Comparison of ENCODE assay signal across 11 cellular contexts in the genomic region with DNA sequence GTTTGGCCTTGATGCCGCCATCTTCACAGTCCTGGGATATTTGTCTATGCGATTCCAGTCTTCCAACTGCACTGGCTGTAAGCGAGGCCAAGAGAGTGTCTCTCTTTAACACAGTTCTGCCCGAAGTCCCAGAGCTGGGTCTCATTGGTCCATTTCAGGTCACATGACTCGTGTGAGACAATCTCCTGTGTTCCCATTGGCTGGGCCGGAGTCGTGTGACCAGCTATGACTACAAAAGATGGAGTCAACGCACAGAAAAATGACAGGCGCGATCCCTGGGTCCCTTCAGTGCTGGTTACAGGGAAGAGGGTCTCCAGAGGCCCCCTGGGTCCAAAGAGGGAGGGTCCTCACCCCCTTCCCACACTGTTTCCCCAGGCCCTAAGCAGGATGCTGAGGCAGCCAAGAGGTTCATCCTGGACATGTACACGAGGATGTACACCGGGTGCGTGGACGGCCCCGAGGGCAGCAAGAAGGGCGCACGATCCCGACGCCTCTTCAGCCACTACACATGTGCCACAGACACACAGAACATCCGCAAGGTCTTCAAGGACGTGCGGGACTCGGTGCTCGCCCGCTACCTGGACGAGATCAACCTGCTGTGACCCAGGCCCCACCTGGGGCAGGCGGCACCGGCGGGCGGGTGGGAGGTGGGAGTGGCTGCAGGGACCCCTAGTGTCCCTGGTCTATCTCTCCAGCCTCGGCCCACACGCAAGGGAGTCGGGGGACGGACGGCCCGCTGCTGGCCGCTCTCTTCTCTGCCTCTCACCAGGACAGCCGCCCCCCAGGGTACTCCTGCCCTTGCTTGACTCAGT. TPM values are rescaled to one million over a fixed set of nuclear protein-coding genes. Genes with fewer than 3 reads are reported as not detected.
DNase-seq lines count a peak whose midpoint lies in the region; ATAC-seq and TF ChIP-seq lines count a peak whose summit lies in the region.
"Had no signal": no experiment of that assay in that cellular context is flagged by ENCODE, and none has a peak within 500 bp of the region (broad histone marks: within the 10 kb centered on the region; RNA-seq: fewer than 3 reads in every experiment).

No MANE protein-coding gene starts in this region.

- H3K9ac ChIP-seq in NT2/D1 (ENCODE audit: insufficient read length, low read depth): peak overlapping the region; percentile 32

- BruUV-seq in A673 (replicated peaks; lab: Mats Ljungman, UMichigan): no TSS peak

- no peak for TF ChIP-seq POLR2A in esophagus muscularis mucosa (IDR thresholded peaks at IDR 0.05; ENCODE audit: low read depth)

- DNase-seq in A673 (ENCODE audit: low spot score): peak; percentile 64
- peak; percentile 62 for DNase-seq in CD1c-positive myeloid dendritic cell (ENCODE audit: extremely low spot score)
- no peak for DNase-seq in NT2/D1 (ENCODE audit: low read depth, low spot score)
- DNase-seq in dermis blood vessel endothelial cell: peak; percentile 51
- DNase-seq in esophagus muscularis mucosa (ENCODE audit: extremely low spot score): no peak
- no peak for DNase-seq in NCI-H748 (lab: John Stamatoyannopoulos, UW; ENCODE audit: unreplicated experiment)
- DNase-seq: DMS79 had no signal

- H3K4me1 ChIP-seq in A673 (ENCODE audit: insufficient read depth, low read length, poor library complexity, severe bottlenecking) (no peaks in the 10 kb centered on the region), NT2/D1 (ENCODE audit: insufficient read depth, insufficient read length) (peaks cover 4% of the 10 kb centered on the region), esophagus muscularis mucosa (peaks cover 0 to 7% (median 6%) of the 10 kb centered on the region in 4 donors)

- POLR2A ChIA-PET in A673 (lab: Charles Lee; ENCODE audit: low non-redundant PET): no interaction called here

- intact Hi-C loops in A673 (cut with micrococcal nuclease; ENCODE audit: unreplicated experiment) (loop anchor here (1.0 kb wide), 3 partner anchors 33 to 275 kb away; no protein-coding TSS in a partner anchor), esophagus muscularis mucosa (cut with DNase I) (loop anchor here (1.0 to 5.0 kb wide), 4 partner anchors 35 to 275 kb away; no protein-coding TSS in a partner anchor)

- H3K36me3 ChIP-seq in A673 (ENCODE audit: insufficient read depth, low read length, poor library complexity, severe bottlenecking): no peaks in the 10 kb centered on the region
- H3K36me3 ChIP-seq in NT2/D1 (ENCODE audit: insufficient read depth, insufficient read length, low read length): no peaks in the 10 kb centered on the region
- H3K36me3 ChIP-seq in esophagus muscularis mucosa: no peaks in the 10 kb centered on the region

- CTCF ChIA-PET in A673 (lab: Charles Lee): interaction anchor here (0.6 to 1.2 kb wide), 2 partner anchors 33 to 275 kb away, joined by 5 read pairs; no protein-coding TSS in a partner anchor

- TF ChIP-seq CTCF in A673 (conservative IDR thresholded peaks at IDR 0.05; ENCODE audit: low read depth, low read length): no peak
- no peak for TF ChIP-seq CTCF in esophagus muscularis mucosa (IDR thresholded peaks at IDR 0.05)

- no peak for TF ChIP-seq EP300 in esophagus muscularis mucosa (IDR thresholded peaks at IDR 0.05)

- no peak overlapping the region for H3K27ac ChIP-seq in A673 (ENCODE audit: low read depth, low read length, poor library complexity, severe bottlenecking)
- H3K27ac ChIP-seq in esophagus muscularis mucosa (replicated peaks in 1 of 4): no peak overlapping the region
- H3K27ac ChIP-seq: VCaP had no signal

- 63% methylated on average over 31 of the region's 38 CpGs for WGBS in esophagus muscularis mucosa

- H3K9me3 ChIP-seq in A673 (ENCODE audit: low read depth, low read length, poor library complexity, severe bottlenecking) (no peaks in the 10 kb centered on the region), NT2/D1 (ENCODE audit: insufficient read depth, low read length) (no peaks in the 10 kb centered on the region), esophagus muscularis mucosa (peaks cover 0 to 7% (median 0%) of the 10 kb centered on the region in 4 donors)

- no peaks in the 10 kb centered on the region for H3K27me3 ChIP-seq in A673 (replicated peaks; ENCODE audit: insufficient read depth, low read depth, low read length, poor library complexity)
- peaks cover 12% of the 10 kb centered on the region for H3K27me3 ChIP-seq in NT2/D1 (ENCODE audit: insufficient read depth, insufficient read length)
- no peaks in the 10 kb centered on the region for H3K27me3 ChIP-seq in esophagus muscularis mucosa

- ATAC-seq in HG02623 (IDR thresholded peaks at IDR 0.05; ENCODE audit: unreplicated experiment) (no peak), HG03135 (IDR thresholded peaks at IDR 0.05; ENCODE audit: unreplicated experiment) (no peak)

- H3K4me3 ChIP-seq in A673 (ENCODE audit: low read depth, low read length, poor library complexity, severe bottlenecking) (no peak overlapping the region), NT2/D1 (ENCODE audit: insufficient read length, low read depth) (no peak overlapping the region), esophagus muscularis mucosa (no peak overlapping the region)
- H3K4me3 ChIP-seq: skin epidermis had no signal

RNA-seq across cellular contexts. Expression of gene S1PR4, which starts 15.9 kb away (rescaled TPM):
- total RNA-seq in A673 (2021) (not detected in 2 replicates), dermis blood vessel endothelial cell (2.1 and 2.2 TPM in 2 replicates), esophagus muscularis mucosa (1 to 10 TPM in 3 of 4 donors, under 1 TPM in 1; 0.42 to 5.5 (median 2.4) TPM)

RNA-seq across cellular contexts. Expression of gene NCLN, which starts 23.1 kb away (rescaled TPM):
- 104 and 122 TPM in 2 replicates for total RNA-seq in A673 (2021)
- total RNA-seq in dermis blood vessel endothelial cell: 38.3 and 74.5 TPM in 2 replicates
- 10 to 100 TPM; 26.2 to 33.6 (median 29.7) TPM for total RNA-seq in esophagus muscularis mucosa

RNA-seq across cellular contexts. Expression of gene GNA15, which starts 26.8 kb away (rescaled TPM):
- total RNA-seq in A673 (2021) (0.26 TPM in 1 of 2 replicates, not detected in the other), dermis blood vessel endothelial cell (under 0.01 and 0.23 TPM in 2 replicates), esophagus muscularis mucosa (10 to 100 TPM in 1 of 4 donors, 1 to 10 TPM in 3; 4.3 to 13.8 (median 5.3) TPM)

Comparison
In these comparisons a context has a peak if more than half of its experiments do, and no peak if none do; other contexts are left out.
1. DNase-seq: peak in A673 (single experiment), CD1c-positive myeloid dendritic cell (single experiment) and dermis blood vessel endothelial cell (single experiment); none in NT2/D1 (single experiment), esophagus muscularis mucosa (single experiment) and NCI-H748 (single experiment).